In the genomic region with DNA sequence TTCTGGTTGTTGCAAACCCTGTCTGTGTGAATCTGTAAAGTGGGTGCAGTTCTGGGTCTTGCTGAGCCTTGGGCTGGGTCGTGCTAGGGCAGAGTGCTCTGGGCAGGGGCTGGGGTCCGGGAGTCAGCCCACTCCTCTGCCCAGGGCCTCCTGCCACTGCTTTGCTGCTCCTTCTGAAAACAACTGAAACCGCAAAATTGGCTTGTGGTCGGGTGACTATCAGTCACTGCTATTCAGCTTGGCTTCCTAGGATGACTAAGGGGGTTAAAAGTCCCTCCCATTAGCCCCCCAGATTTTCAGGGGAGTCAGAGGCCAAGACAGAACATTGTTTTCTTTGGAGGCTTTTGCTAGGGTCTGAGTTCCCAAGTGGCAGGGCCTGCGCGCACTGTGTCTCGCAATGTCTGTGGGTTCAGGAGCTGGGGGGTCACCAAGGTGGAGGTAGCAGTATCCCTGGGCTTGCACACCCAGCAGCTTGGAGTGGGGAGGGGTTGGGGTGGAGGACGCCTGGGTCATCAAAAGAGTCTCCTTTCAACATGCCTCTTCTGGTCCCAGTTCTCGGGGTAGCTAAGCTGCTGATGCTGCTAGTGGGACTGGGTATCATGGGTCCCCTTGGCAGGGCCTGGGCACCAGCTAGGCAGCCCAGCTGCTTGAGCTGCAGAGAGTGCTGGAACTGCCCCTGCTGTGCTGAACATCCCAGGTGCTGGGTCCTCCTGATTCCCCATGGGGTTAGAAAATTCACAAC, we compare ENCODE assay signal across 9 cellular contexts. TPM values are rescaled to one million over a fixed set of nuclear protein-coding genes. Genes with fewer than 3 reads are reported as not detected.
A peak's percentile ranks its signal among the peaks of the same experiment; 100 is the strongest.
DNase-seq lines count a peak whose midpoint lies in the region; ATAC-seq and TF ChIP-seq lines count a peak whose summit lies in the region.
"Had no signal": no experiment of that assay in that cellular context is flagged by ENCODE, and none has a peak within 500 bp of the region (broad histone marks: within the 10 kb centered on the region; RNA-seq: fewer than 3 reads in every experiment).

No MANE protein-coding gene starts in this region.

- peaks cover 42% of the 10 kb centered on the region for H3K4me1 ChIP-seq in PC-3 (ENCODE audit: insufficient read depth, low read length)

- peak; percentile 74 for ATAC-seq in PC-3
- ATAC-seq in HG03045 (IDR thresholded peaks at IDR 0.05; ENCODE audit: unreplicated experiment), result no peak
- no peak for ATAC-seq in HG03280 (IDR thresholded peaks at IDR 0.05; ENCODE audit: unreplicated experiment)

- no TSS peak for BruUV-seq in PC-3 (replicated peaks; lab: Mats Ljungman, UMichigan)

- no peaks in the 10 kb centered on the region for H3K36me3 Mint-ChIP-seq in activated naive CD4-positive, alpha-beta T cell treated with anti-CD3 and anti-CD28 coated beads, Interleukin-2, amount 50 U/mL, for 24 hours

- peak overlapping the region; percentile 100 for H3K27ac Mint-ChIP-seq in activated naive CD4-positive, alpha-beta T cell treated with anti-CD3 and anti-CD28 coated beads, Interleukin-2, amount 50 U/mL, for 24 hours

- H3K4me1 Mint-ChIP-seq in activated naive CD4-positive, alpha-beta T cell treated with anti-CD3 and anti-CD28 coated beads, Interleukin-2, amount 50 U/mL, for 24 hours, result peaks cover 94% of the 10 kb centered on the region

- H4K20me1 ChIP-seq in PC-3 (ENCODE audit: low read length), result no peaks in the 10 kb centered on the region

- H3F3A ChIP-seq in PC-3 (ENCODE audit: low read length, unreplicated experiment), result no peaks in the 10 kb centered on the region

- peak overlapping the region; percentile 48 for H3K4me2 ChIP-seq in PC-3 (ENCODE audit: low read length)

- peak overlapping the region; percentile 1; the same call in 1 of the 2 replicates for H3K4me3 ChIP-seq in PC-3 (ENCODE audit: low read length)

- H3K9me3 ChIP-seq in PC-3 (ENCODE audit: low read length), result no peaks in the 10 kb centered on the region

- H3K27ac ChIP-seq in PC-3 (ENCODE audit: low read length), result no peak overlapping the region; the same call in 1 of the 2 replicates

- H2AFZ ChIP-seq in PC-3 (ENCODE audit: low read length), result no peak overlapping the region

- H3K36me3 ChIP-seq in PC-3 (ENCODE audit: low read depth, low read length), result no peaks in the 10 kb centered on the region

- POLR2A ChIA-PET in PC-3 (lab: Charles Lee; ENCODE audit: unreplicated experiment), result interaction anchor here (0.7 kb wide), 1 partner anchor 143 kb away, joined by 3 read pairs; no protein-coding TSS in a partner anchor

- CTCF ChIA-PET in PC-3 (lab: Charles Lee), result no interaction called here

- intact Hi-C loops in PC-3 (cut with micrococcal nuclease), result no loop called here

- peak overlapping the region; percentile 89 for H3K4me3 Mint-ChIP-seq in activated naive CD4-positive, alpha-beta T cell treated with anti-CD3 and anti-CD28 coated beads, Interleukin-2, amount 50 U/mL, for 24 hours

- no peaks in the 10 kb centered on the region for H3K27me3 ChIP-seq in PC-3 (ENCODE audit: low read length)

- no peaks in the 10 kb centered on the region for H3K79me2 ChIP-seq in PC-3 (ENCODE audit: low read length)

- H3K9me2 ChIP-seq in PC-3 (replicated peaks; ENCODE audit: low read length), result no peaks in the 10 kb centered on the region

- peak; percentile 79 for DNase-seq in GM03348 (ENCODE audit: low spot score)
- peak; percentile 92 for DNase-seq in PC-3
- peak; percentile 91 for DNase-seq in stimulated activated CD4-positive, alpha-beta T cell treated with anti-CD3 and anti-CD28 coated beads, Interleukin-15, amount 100 ng/mL, for 24 hours
- DNase-seq in NCI-H510A (lab: John Stamatoyannopoulos, UW), result no peak
- no peak for DNase-seq in NCI-H2196 treated with DMSO at 0.1 percent for 48 hours (lab: John Stamatoyannopoulos, UW; ENCODE audit: unreplicated experiment)
- DNase-seq: SW 1271 had no signal

- H3K9ac ChIP-seq in PC-3 (ENCODE audit: low read length), result no peak overlapping the region

- no peaks in the 10 kb centered on the region for H3K9me3 Mint-ChIP-seq in activated naive CD4-positive, alpha-beta T cell treated with anti-CD3 and anti-CD28 coated beads, Interleukin-2, amount 50 U/mL, for 24 hours

- TF ChIP-seq CTCF in PC-3 (conservative IDR thresholded peaks at IDR 0.05; ENCODE audit: low read depth, low read length), result no peak

- no peaks in the 10 kb centered on the region for H3K27me3 Mint-ChIP-seq in activated naive CD4-positive, alpha-beta T cell treated with anti-CD3 and anti-CD28 coated beads, Interleukin-2, amount 50 U/mL, for 24 hours

RNA-seq across cellular contexts. Expression of a gene that starts 13.5 kb away (rescaled TPM):
- total RNA-seq in PC-3 (2014; rRNA removed), result not detected in 2 replicates

RNA-seq across cellular contexts. Expression of a gene that starts 25.6 kb away (rescaled TPM):
- total RNA-seq in PC-3 (2014; rRNA removed), result 9.0 and 12.8 TPM in 2 replicates

Comparison
In these comparisons a context has a peak if more than half of its experiments do, and no peak if none do; other contexts are left out.
1. DNase-seq: peak in GM03348 (single experiment), PC-3 (single experiment) and stimulated activated CD4-positive, alpha-beta T cell treated with anti-CD3 and anti-CD28 coated beads, Interleukin-15, amount 100 ng/mL, for 24 hours (single experiment); none in NCI-H510A (single experiment) and NCI-H2196 treated with DMSO at 0.1 percent for 48 hours (single experiment).